ENCODE assay signal across 21 cellular contexts in the genomic region with DNA sequence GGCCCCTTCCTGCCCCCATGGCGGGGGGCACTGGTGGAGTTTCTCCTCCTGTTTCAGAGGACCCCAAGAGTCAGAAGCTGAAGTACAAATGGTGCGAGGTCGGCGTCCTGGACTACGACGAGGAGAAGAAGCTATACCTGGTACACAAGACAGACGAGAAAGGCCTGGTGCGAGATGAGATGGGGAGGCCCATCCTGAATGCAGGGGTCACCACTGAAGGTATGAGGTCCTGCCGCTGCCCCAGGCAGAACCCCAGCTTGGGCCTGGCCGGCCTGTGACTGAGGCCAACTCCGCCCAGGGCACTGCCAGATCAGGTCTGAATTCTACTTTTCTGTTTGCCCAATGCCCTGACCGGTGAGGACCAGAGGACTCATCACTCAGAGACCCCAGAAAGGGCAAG. TPM values are rescaled to one million over a fixed set of nuclear protein-coding genes. Genes with fewer than 3 reads are reported as not detected.
DNase-seq lines count a peak whose midpoint lies in the region; ATAC-seq, FAIRE-seq and TF ChIP-seq lines count a peak whose summit lies in the region.
"Had no signal": no experiment of that assay in that cellular context is flagged by ENCODE, and none has a peak within 500 bp of the region (broad histone marks: within the 10 kb centered on the region; RNA-seq: fewer than 3 reads in every experiment).

No MANE protein-coding gene starts in this region.

- H3K4me1 Mint-ChIP-seq in central memory CD8-positive, alpha-beta T cell, result no peaks in the 10 kb centered on the region
- no peaks in the 10 kb centered on the region for H3K4me1 Mint-ChIP-seq in CD4-positive, alpha-beta T cell (ENCODE audit: low read depth)

- POLR2A ChIA-PET in CD4-positive, alpha-beta T cell (lab: Charles Lee), result no interaction called here

- no peak overlapping the region for H3K4me3 ChIP-seq in kidney (ENCODE audit: low read length in 2 of 2)
- H3K4me3 ChIP-seq: BLaER1, GM23248 had no signal

- no peak for FAIRE-seq in kidney (lab: Jason Lieb, UNC)
- FAIRE-seq: GM12891, H1 had no signal

- H3K36me3 Mint-ChIP-seq in central memory CD8-positive, alpha-beta T cell (ENCODE audit: insufficient read depth), result peaks cover 11% of the 10 kb centered on the region
- peaks cover 32% of the 10 kb centered on the region for H3K36me3 Mint-ChIP-seq in CD4-positive, alpha-beta T cell (ENCODE audit: low read depth)

- peaks cover 0 to 7% of the 10 kb centered on the region in 2 donors for H3K36me3 ChIP-seq in kidney (ENCODE audit: control insufficient read depth in 1 of 2, insufficient read depth in 2 of 2, low read length in 2 of 2)

- intact Hi-C loops in left ventricle myocardium superior (cut with micrococcal nuclease), result no loop called here
- intact Hi-C loops in cardiac septum (cut with DNase I), result loop anchor here (10.0 kb wide), 1 partner anchor 326 kb away; no protein-coding TSS in a partner anchor
- intact Hi-C loops in kidney (cut with DNase I), result no loop called here
- intact Hi-C loops in posterior vena cava (cut with DNase I), result loop anchor here in 1 of 2 donors (5.0 kb wide), 1 partner anchor 109 kb away; no protein-coding TSS in a partner anchor
- intact Hi-C loops in CD4-positive, alpha-beta T cell (cut with DNase I, micrococcal nuclease), result loop anchor here in 1 of 2 experiments (10.0 kb wide), 1 partner anchor 56 kb away; the partner anchor contains the start of gene WDR82

- no peaks in the 10 kb centered on the region for H3K4me1 ChIP-seq in kidney (ENCODE audit: control insufficient read depth in 1 of 2, insufficient read depth in 1 of 2, low read depth in 1 of 2, low read length in 2 of 2)

- CTCF ChIA-PET in CD4-positive, alpha-beta T cell (lab: Charles Lee), result no interaction called here

- H3K27me3 Mint-ChIP-seq in central memory CD8-positive, alpha-beta T cell, result no peaks in the 10 kb centered on the region
- H3K27me3 Mint-ChIP-seq in CD4-positive, alpha-beta T cell, result no peaks in the 10 kb centered on the region
- H3K27me3 Mint-ChIP-seq: CD4-positive, alpha-beta memory T cell had no signal

- no peak overlapping the region for H3K9ac ChIP-seq in kidney (ENCODE audit: low read length in 2 of 2)
- H3K9ac ChIP-seq: BLaER1, GM23248 had no signal

- H3K4me3 Mint-ChIP-seq in central memory CD8-positive, alpha-beta T cell, result no peak overlapping the region
- H3K4me3 Mint-ChIP-seq in CD4-positive, alpha-beta T cell, result no peak overlapping the region
- H3K4me3 Mint-ChIP-seq: CD4-positive, alpha-beta memory T cell had no signal

- no peak for ATAC-seq in left ventricle myocardium superior
- ATAC-seq in central memory CD8-positive, alpha-beta T cell (replicated peaks; ENCODE audit: extremely low read depth, poor library complexity, severe bottlenecking), result no peak
- ATAC-seq in CD4-positive, alpha-beta T cell (ENCODE audit: poor library complexity), result no peak
- no peak for ATAC-seq in HG03039 (IDR thresholded peaks at IDR 0.05; ENCODE audit: unreplicated experiment)

- H3K27me3 ChIP-seq in CD4-positive, alpha-beta T cell (ENCODE audit: control insufficient read depth, insufficient read depth, low read length), result no peaks in the 10 kb centered on the region
- H3K27me3 ChIP-seq: BLaER1 had no signal

- no peaks in the 10 kb centered on the region for H3K9me3 Mint-ChIP-seq in central memory CD8-positive, alpha-beta T cell
- no peaks in the 10 kb centered on the region for H3K9me3 Mint-ChIP-seq in CD4-positive, alpha-beta T cell
- H3K9me3 Mint-ChIP-seq: CD4-positive, alpha-beta memory T cell had no signal

- no peak overlapping the region for H3K27ac ChIP-seq in kidney (ENCODE audit: low read depth in 2 of 2, low read length in 2 of 2)
- no peak overlapping the region for H3K27ac ChIP-seq in CD4-positive, alpha-beta T cell (ENCODE audit: low read depth, low read length)
- H3K27ac ChIP-seq: BLaER1, C4-2B, GM23248 had no signal

- DNase-seq in left ventricle myocardium superior (peak; percentile 5), cardiac septum (ENCODE audit: low spot score) (no peak), kidney (peak; percentile 48), posterior vena cava (ENCODE audit: low spot score) (peak; percentile 68), RPMI8226 (no peak)
- DNase-seq in central memory CD8-positive, alpha-beta T cell (ENCODE audit: low spot score in 2 of 2), result no peak
- no peak for DNase-seq in CD4-positive, alpha-beta T cell
- DNase-seq: Calu3; CD4-positive, alpha-beta memory T cell; COR-L47; DMS53; DMS79 treated with DMSO at 0.1 percent for 48 hours; GF-D8; GM23248; H7; HCEC 1CT had no signal

- TF ChIP-seq CTCF in kidney (IDR thresholded peaks at IDR 0.05; ENCODE audit: borderline replicate concordance, extremely low read depth, insufficient read depth), result no peak
- no peak for TF ChIP-seq CTCF in CD4-positive, alpha-beta T cell (IDR thresholded peaks at IDR 0.05)

- H3K27ac Mint-ChIP-seq in central memory CD8-positive, alpha-beta T cell (ENCODE audit: low read depth), result peak overlapping the region; percentile 49
- no peak overlapping the region for H3K27ac Mint-ChIP-seq in CD4-positive, alpha-beta T cell

- H3K9me3 ChIP-seq in kidney (ENCODE audit: control insufficient read depth in 1 of 2, low read length in 2 of 2), result no peaks in the 10 kb centered on the region
- no peaks in the 10 kb centered on the region for H3K9me3 ChIP-seq in CD4-positive, alpha-beta T cell (ENCODE audit: control insufficient read depth, low read length)
- H3K9me3 ChIP-seq: BLaER1 had no signal

RNA-seq across cellular contexts. Expression of gene DNAH1, which starts 15.0 kb away (rescaled TPM):
- total RNA-seq in left ventricle myocardium superior, result 2.3 TPM
- 4.2 TPM for total RNA-seq in cardiac septum
- total RNA-seq in kidney, result 12.1 TPM
- 1.7 TPM for polyA plus RNA-seq in kidney (ENCODE audit: insufficient read depth, low read depth, low replicate concordance)
- 1 to 10 TPM; 7.2 to 9.4 TPM for total RNA-seq in posterior vena cava
- 10 to 100 TPM; 49.7 to 50.7 TPM for total RNA-seq in CD4-positive, alpha-beta T cell

RNA-seq across cellular contexts. Expression of gene GLYCTK, which starts 43.5 kb away (rescaled TPM):
- total RNA-seq in left ventricle myocardium superior (4.0 TPM), cardiac septum (6.4 TPM), kidney (30.7 TPM), posterior vena cava (1 to 10 TPM; 6.8 to 8.7 TPM)
- polyA plus RNA-seq in kidney (ENCODE audit: insufficient read depth, low read depth, low replicate concordance), result 50.2 TPM
- total RNA-seq in CD4-positive, alpha-beta T cell, result 10 to 100 TPM; 24.4 to 24.6 TPM

RNA-seq across cellular contexts. Expression of gene WDR82, which starts 52.6 kb away (rescaled TPM):
- total RNA-seq in left ventricle myocardium superior (67.5 TPM), cardiac septum (69.7 TPM), kidney (75.8 TPM), posterior vena cava (10 to 100 TPM; 58.4 to 72.6 TPM)
- polyA plus RNA-seq in kidney (ENCODE audit: insufficient read depth, low read depth, low replicate concordance), result 20.9 TPM
- total RNA-seq in CD4-positive, alpha-beta T cell, result 100 to 1,000 TPM; 114 TPM

Comparison
In these comparisons a context has a peak if more than half of its experiments do, and no peak if none do; other contexts are left out.
1. DNase-seq: peak in left ventricle myocardium superior (single experiment), kidney (single experiment) and posterior vena cava (single experiment); none in cardiac septum (single experiment), central memory CD8-positive, alpha-beta T cell (0 of 2), CD4-positive, alpha-beta T cell (0 of 10) and RPMI8226 (single experiment).